Comparison of ENCODE assay signal across 17 cellular contexts in the genomic region with DNA sequence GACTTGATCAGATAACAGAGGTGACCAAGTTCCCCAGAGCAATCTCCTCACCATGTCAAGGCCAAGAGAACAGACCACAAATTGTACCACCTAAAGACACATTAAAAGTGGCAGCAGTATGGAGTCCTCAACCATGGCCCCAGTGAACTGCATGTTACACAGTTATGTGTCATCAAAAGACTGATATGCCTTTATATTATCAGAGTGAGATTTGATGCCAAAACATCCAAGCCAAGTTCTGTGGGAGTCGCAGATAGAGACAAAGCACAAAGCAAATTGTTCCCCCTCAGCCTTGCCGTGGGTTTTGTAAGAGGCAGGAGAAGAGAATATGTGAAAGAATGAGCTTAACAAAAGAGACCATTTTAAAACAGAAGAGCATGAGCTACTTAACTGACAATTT. TPM values are rescaled to one million over a fixed set of nuclear protein-coding genes. Genes with fewer than 3 reads are reported as not detected.
A peak's percentile ranks its signal among the peaks of the same experiment; 100 is the strongest.
DNase-seq lines count a peak whose midpoint lies in the region; ATAC-seq and TF ChIP-seq lines count a peak whose summit lies in the region.
"Had no signal": no experiment of that assay in that cellular context is flagged by ENCODE, and none has a peak within 500 bp of the region (broad histone marks: within the 10 kb centered on the region; RNA-seq: fewer than 3 reads in every experiment).

No MANE protein-coding gene starts in this region.

- no peak overlapping the region for H3K4me3 ChIP-seq in fibroblast of the aortic adventitia (ENCODE audit: low read depth, low read length)

- peak; percentile 45 for ATAC-seq in stimulated activated naive CD8-positive, alpha-beta T cell treated with anti-CD3 and anti-CD28 coated beads, Interleukin-15, amount 100 ng/mL, for 72 hours
- ATAC-seq in stimulated activated naive CD8-positive, alpha-beta T cell treated with anti-CD3 and anti-CD28 coated beads, Interleukin-15, Interleukin-2, amounts not matched to agents 100 U/mL and 50 U/mL, for 24 hours = no peak
- ATAC-seq in sciatic nerve = no peak

- TF ChIP-seq CTCF in fibroblast of the aortic adventitia (IDR thresholded peaks at IDR 0.05; ENCODE audit: insufficient read depth, low read length) = no peak

- no peak overlapping the region for H3K4me3 Mint-ChIP-seq in stimulated activated naive CD8-positive, alpha-beta T cell treated with anti-CD3 and anti-CD28 coated beads, Interleukin-15, amount 100 ng/mL, for 72 hours
- H3K4me3 Mint-ChIP-seq: CD4-positive, alpha-beta memory T cell; H9 had no signal

- H3K27me3 Mint-ChIP-seq in stimulated activated naive CD8-positive, alpha-beta T cell treated with anti-CD3 and anti-CD28 coated beads, Interleukin-15, amount 100 ng/mL, for 72 hours = peaks cover 29% of the 10 kb centered on the region

- intact Hi-C loops in sciatic nerve (cut with DNase I) = no loop called here

- no peaks in the 10 kb centered on the region for H3K9me3 Mint-ChIP-seq in stimulated activated naive CD8-positive, alpha-beta T cell treated with anti-CD3 and anti-CD28 coated beads, Interleukin-15, amount 100 ng/mL, for 72 hours

- no peak for DNase-seq in stimulated activated naive CD8-positive, alpha-beta T cell treated with anti-CD3 and anti-CD28 coated beads, Interleukin-15, amount 100 ng/mL, for 72 hours
- DNase-seq in stimulated activated naive CD8-positive, alpha-beta T cell treated with anti-CD3 and anti-CD28 coated beads, Interleukin-15, Interleukin-2, amounts not matched to agents 100 U/mL and 50 U/mL, for 24 hours = no peak
- DNase-seq in RPMI7951 (ENCODE audit: low read depth) (peak; percentile 22), fibroblast of the aortic adventitia (ENCODE audit: low read depth) (peak; percentile 50), AG08395 (ENCODE audit: low spot score) (no peak), sciatic nerve (ENCODE audit: low spot score) (no peak)
- DNase-seq in stimulated activated CD4-positive, alpha-beta T cell treated with anti-CD3 and anti-CD28 coated beads, Interleukin-12 subunit alpha, Interleukin-12 subunit beta, amount 100 ng/mL, for 4 hours = no peak
- DNase-seq in stimulated activated CD4-positive, alpha-beta T cell treated with anti-CD3 and anti-CD28 coated beads, Interleukin-15, amount 100 ng/mL, for 24 hours = no peak
- DNase-seq: ACHN; BE2C; CD4-positive, alpha-beta memory T cell; COR-L47; DMS153; DMS79 treated with DMSO at 0.1 percent for 48 hours; GDM1; GOT3; H9 had no signal

- H3K4me1 Mint-ChIP-seq in stimulated activated naive CD8-positive, alpha-beta T cell treated with anti-CD3 and anti-CD28 coated beads, Interleukin-15, amount 100 ng/mL, for 72 hours = peaks cover 11% of the 10 kb centered on the region

- H3K27ac Mint-ChIP-seq in stimulated activated naive CD8-positive, alpha-beta T cell treated with anti-CD3 and anti-CD28 coated beads, Interleukin-15, amount 100 ng/mL, for 72 hours = no peak overlapping the region
- H3K27ac Mint-ChIP-seq: CD4-positive, alpha-beta memory T cell; H9 had no signal

RNA-seq across cellular contexts. Expression of gene TES, which starts 39.2 kb away (rescaled TPM):
- total RNA-seq in RPMI7951 (2014; rRNA removed; shearing (Covaris generic)) = 110 and 111 TPM in 2 replicates
- total RNA-seq in fibroblast of the aortic adventitia (ENCODE audit: low replicate concordance) (39.2 and 61.3 TPM in 2 replicates), sciatic nerve (32.3 TPM)

Comparison
In these comparisons a context has a peak if more than half of its experiments do, and no peak if none do; other contexts are left out.
1. DNase-seq: peak in RPMI7951 (single experiment) and fibroblast of the aortic adventitia (single experiment); none in stimulated activated naive CD8-positive, alpha-beta T cell treated with anti-CD3 and anti-CD28 coated beads, Interleukin-15, amount 100 ng/mL, for 72 hours (0 of 2), stimulated activated naive CD8-positive, alpha-beta T cell treated with anti-CD3 and anti-CD28 coated beads, Interleukin-15, Interleukin-2, amounts not matched to agents 100 U/mL and 50 U/mL, for 24 hours (single experiment), AG08395 (single experiment), stimulated activated CD4-positive, alpha-beta T cell treated with anti-CD3 and anti-CD28 coated beads, Interleukin-12 subunit alpha, Interleukin-12 subunit beta, amount 100 ng/mL, for 4 hours (single experiment), sciatic nerve (single experiment) and stimulated activated CD4-positive, alpha-beta T cell treated with anti-CD3 and anti-CD28 coated beads, Interleukin-15, amount 100 ng/mL, for 24 hours (single experiment).